8 cellular contexts compared by ENCODE assay signal in genomic region chr17:48012151-48012520, GRCh38. TPM values are rescaled to one million over a fixed set of nuclear protein-coding genes. Genes with fewer than 3 reads are reported as not detected.
DNase-seq lines count a peak whose midpoint lies in the region; ATAC-seq and TF ChIP-seq lines count a peak whose summit lies in the region.

No MANE protein-coding gene starts in this region.

- peak overlapping the region; percentile 73 for H3K4me3 Mint-ChIP-seq in activated CD4-positive, alpha-beta memory T cell treated with anti-CD3 and anti-CD28 coated beads, Interleukin-2, amount 10 ng/mL, durations not matched to agents 7 days and 5 days
- H3K4me3 Mint-ChIP-seq in endodermal cell (peak overlapping the region; percentile 52), nephron (peak overlapping the region; percentile 74 to 81 (median 76))

- intact Hi-C loops in Right ventricle myocardium inferior (cut with DNase I), result no loop called here
- intact Hi-C loops in cardiac septum (cut with DNase I), result no loop called here
- intact Hi-C loops in transverse colon (cut with DNase I; ENCODE audit: low total_unique reads), result no loop called here

- TF ChIP-seq CTCF in endodermal cell (conservative IDR thresholded peaks at IDR 0.05) (no peak), nephron (IDR thresholded peaks at IDR 0.05; ENCODE audit: unreplicated experiment in 3 of 3) (no peak), transverse colon (IDR thresholded peaks at IDR 0.05) (no peak)

- H3K27me3 ChIP-seq in endodermal cell (ENCODE audit: control insufficient read depth, insufficient read depth, low read length, poor library complexity, severe bottlenecking) (peaks cover 26% of the 10 kb centered on the region), transverse colon (peaks cover 75% of the 10 kb centered on the region)

- WGBS in endodermal cell (ENCODE audit: insufficient coverage in 1 of 2, insufficient read length in 1 of 2), 2 experiments, result 2% methylated on average over 31 of the region's 34 CpGs; no CpG with 5 or more reads in 1 of the 2 experiments
- WGBS in transverse colon (ENCODE audit: low coverage in 1 of 2), 2 donors, result 0% methylated on average over 10 of the region's 34 CpGs; no CpG with 5 or more reads in 1 of the 2 donors

- in situ Hi-C loops in transverse colon (cut with MboI; ENCODE audit: low pct_ligation_motif_present in 1 of 4, low pct_unique_long_range_greater_than_20kb in 1 of 4, low sequenced_read_pairs in 3 of 4), result no loop called here

- peaks cover 4% of the 10 kb centered on the region for H3K4me1 ChIP-seq in endodermal cell (ENCODE audit: control insufficient read depth, insufficient read depth, low read length)
- peaks cover 7 to 16% (median 14%) of the 10 kb centered on the region in 4 donors for H3K4me1 ChIP-seq in transverse colon

- no peak for TF ChIP-seq EP300 in transverse colon (IDR thresholded peaks at IDR 0.05; ENCODE audit: low read depth)

- no peak overlapping the region for H3K27ac Mint-ChIP-seq in activated CD4-positive, alpha-beta memory T cell treated with anti-CD3 and anti-CD28 coated beads, Interleukin-2, amount 10 ng/mL, durations not matched to agents 7 days and 5 days
- H3K27ac Mint-ChIP-seq in endodermal cell (no peak overlapping the region), nephron (no peak overlapping the region)

- H3K36me3 Mint-ChIP-seq in activated CD4-positive, alpha-beta memory T cell treated with anti-CD3 and anti-CD28 coated beads, Interleukin-2, amount 10 ng/mL, durations not matched to agents 7 days and 5 days (ENCODE audit: low read depth), result no peaks in the 10 kb centered on the region
- H3K36me3 Mint-ChIP-seq in endodermal cell (ENCODE audit: low read depth), result no peaks in the 10 kb centered on the region
- H3K36me3 Mint-ChIP-seq in nephron (ENCODE audit: low read depth), result no peaks in the 10 kb centered on the region

- H3K27me3 Mint-ChIP-seq in activated CD4-positive, alpha-beta memory T cell treated with anti-CD3 and anti-CD28 coated beads, Interleukin-2, amount 10 ng/mL, durations not matched to agents 7 days and 5 days, result peaks cover 46% of the 10 kb centered on the region
- peaks cover 41% of the 10 kb centered on the region for H3K27me3 Mint-ChIP-seq in endodermal cell (ENCODE audit: insufficient read depth)
- peaks cover 40% of the 10 kb centered on the region for H3K27me3 Mint-ChIP-seq in nephron (ENCODE audit: low read depth)

- H3K4me3 ChIP-seq in endodermal cell (ENCODE audit: low read length) (peak overlapping the region; percentile 80), transverse colon (peak overlapping the region in 3 of 4 donors; percentile 6 to 34 (median 27))

- CTCF ChIA-PET in activated CD4-positive, alpha-beta memory T cell treated with anti-CD3 and anti-CD28 coated beads, Interleukin-2, amount 10 ng/mL, durations not matched to agents 7 days and 5 days (lab: Charles Lee), result interaction anchor here (0.7 to 13.2 kb wide), 17 partner anchors 8 to 162 kb away, joined by 3 to 185 read pairs (median 6); partner anchors contain the start of genes CDK5RAP3 and SP6

- ATAC-seq in Right ventricle myocardium inferior, result peak; percentile 36
- no peak for ATAC-seq in GM21737 (IDR thresholded peaks at IDR 0.05; ENCODE audit: unreplicated experiment)

- no peak overlapping the region for H3K9ac ChIP-seq in endodermal cell (ENCODE audit: extremely low read depth, low read length, poor library complexity, severe bottlenecking)

- no peak for TF ChIP-seq POLR2A in transverse colon (IDR thresholded peaks at IDR 0.05)

- DNase-seq in Right ventricle myocardium inferior (ENCODE audit: missing footprints) (peak; percentile 81), cardiac septum (ENCODE audit: low spot score) (no peak), NCI-H345 (lab: John Stamatoyannopoulos, UW) (peak; percentile 85), endodermal cell (peak; percentile 90), transverse colon (peak; percentile 59)
- peak; percentile 77 for DNase-seq in activated CD4-positive, alpha-beta memory T cell treated with anti-CD3 and anti-CD28 coated beads, Interleukin-2, amount 10 ng/mL, durations not matched to agents 7 days and 5 days

- POLR2A ChIA-PET in activated CD4-positive, alpha-beta memory T cell treated with anti-CD3 and anti-CD28 coated beads, Interleukin-2, amount 10 ng/mL, durations not matched to agents 7 days and 5 days (lab: Charles Lee), result interaction anchor here (0.5 to 4.4 kb wide), 7 partner anchors 29 to 320 kb away, joined by 3 to 22 read pairs (median 4); partner anchors contain the start of genes CDK5RAP3 and SNX11

- H3K4me1 Mint-ChIP-seq in activated CD4-positive, alpha-beta memory T cell treated with anti-CD3 and anti-CD28 coated beads, Interleukin-2, amount 10 ng/mL, durations not matched to agents 7 days and 5 days, result peaks cover 23% of the 10 kb centered on the region
- H3K4me1 Mint-ChIP-seq in endodermal cell, result no peaks in the 10 kb centered on the region
- H3K4me1 Mint-ChIP-seq in nephron, result peaks cover 49% of the 10 kb centered on the region

- H3K9me3 Mint-ChIP-seq in activated CD4-positive, alpha-beta memory T cell treated with anti-CD3 and anti-CD28 coated beads, Interleukin-2, amount 10 ng/mL, durations not matched to agents 7 days and 5 days, result no peaks in the 10 kb centered on the region
- H3K9me3 Mint-ChIP-seq in endodermal cell (no peaks in the 10 kb centered on the region), nephron (no peaks in the 10 kb centered on the region)

- peak overlapping the region; percentile 96 for H3K27ac ChIP-seq in endodermal cell (ENCODE audit: low read depth, low read length)
- H3K27ac ChIP-seq in transverse colon, result no peak overlapping the region

- H3K9me3 ChIP-seq in endodermal cell (ENCODE audit: control insufficient read depth, low read length) (no peaks in the 10 kb centered on the region), transverse colon (no peaks in the 10 kb centered on the region)

- H3K36me3 ChIP-seq in endodermal cell (ENCODE audit: control insufficient read depth, insufficient read depth, low read length), result no peaks in the 10 kb centered on the region
- no peaks in the 10 kb centered on the region for H3K36me3 ChIP-seq in transverse colon

RNA-seq across cellular contexts. Expression of gene COPZ2, which starts 25.5 kb away (rescaled TPM):
- total RNA-seq in Right ventricle myocardium inferior (52.9 TPM), cardiac septum (78.6 TPM), endodermal cell (not detected), transverse colon (10 to 100 TPM in 2 of 4 donors, 1 to 10 TPM in 2; 6.0 to 11.2 (median 8.3) TPM)
- 10 to 100 TPM in 1 of 2 experiments, 1 to 10 TPM in 1; 7.4 to 11.5 TPM for total RNA-seq in activated CD4-positive, alpha-beta memory T cell treated with anti-CD3 and anti-CD28 coated beads, Interleukin-2, amount 10 ng/mL, durations not matched to agents 7 days and 5 days
- 9.0 TPM for polyA plus RNA-seq in endodermal cell (2013, experiment 1 of 2)
- polyA plus RNA-seq in endodermal cell (2013, experiment 2 of 2), result 1.4 TPM

RNA-seq across cellular contexts. Expression of gene NFE2L1, which starts 36.0 kb away (rescaled TPM):
- total RNA-seq in Right ventricle myocardium inferior (775 TPM), cardiac septum (604 TPM), endodermal cell (100 to 1,000 TPM; 122 to 135 TPM), transverse colon (100 to 1,000 TPM; 173 to 242 (median 211) TPM)
- total RNA-seq in activated CD4-positive, alpha-beta memory T cell treated with anti-CD3 and anti-CD28 coated beads, Interleukin-2, amount 10 ng/mL, durations not matched to agents 7 days and 5 days, result 10 to 100 TPM; 69.4 to 70.2 TPM
- 123 TPM for polyA plus RNA-seq in endodermal cell (2013, experiment 1 of 2)
- 113 TPM for polyA plus RNA-seq in endodermal cell (2013, experiment 2 of 2)

RNA-seq across cellular contexts. Expression of gene CDK5RAP3, which starts 41.2 kb away (rescaled TPM):
- total RNA-seq in Right ventricle myocardium inferior (50.0 TPM), cardiac septum (58.2 TPM), endodermal cell (100 to 1,000 TPM; 171 to 198 TPM), transverse colon (100 to 1,000 TPM; 159 to 540 (median 296) TPM)
- total RNA-seq in activated CD4-positive, alpha-beta memory T cell treated with anti-CD3 and anti-CD28 coated beads, Interleukin-2, amount 10 ng/mL, durations not matched to agents 7 days and 5 days, result 100 to 1,000 TPM; 194 to 205 TPM
- 245 TPM for polyA plus RNA-seq in endodermal cell (2013, experiment 1 of 2)
- 217 TPM for polyA plus RNA-seq in endodermal cell (2013, experiment 2 of 2)

RNA-seq across cellular contexts. Expression of gene PRR15L, which starts 54.5 kb away (rescaled TPM):
- not detected for total RNA-seq in Right ventricle myocardium inferior
- total RNA-seq in cardiac septum, result not detected
- total RNA-seq in activated CD4-positive, alpha-beta memory T cell treated with anti-CD3 and anti-CD28 coated beads, Interleukin-2, amount 10 ng/mL, durations not matched to agents 7 days and 5 days, result not detected
- total RNA-seq in endodermal cell, result under 1 TPM; 0.57 to 0.60 TPM
- not detected for polyA plus RNA-seq in endodermal cell (2013, experiment 1 of 2)
- polyA plus RNA-seq in endodermal cell (2013, experiment 2 of 2), result not detected
- 100 to 1,000 TPM; 111 to 230 (median 182) TPM for total RNA-seq in transverse colon

Comparison
In these comparisons a context has a peak if more than half of its experiments do, and no peak if none do; other contexts are left out.
1. RNA of gene COPZ2, which starts 25.5 kb away (total RNA-seq): 78.6 TPM in cardiac septum (single experiment), 52.9 TPM in Right ventricle myocardium inferior (single experiment), 7.4 to 11.5 TPM in activated CD4-positive, alpha-beta memory T cell treated with anti-CD3 and anti-CD28 coated beads, Interleukin-2, amount 10 ng/mL, durations not matched to agents 7 days and 5 days and 6.0 to 11.2 TPM in transverse colon; not detected in endodermal cell; every median in the first group is over 4 times any median in the second.
2. Peak in every context shown above with its lines, with median percentiles within 50 percentile points of each other: H3K4me3 Mint-ChIP-seq.